ENCODE assay signal across 10 cellular contexts in the genomic region with DNA sequence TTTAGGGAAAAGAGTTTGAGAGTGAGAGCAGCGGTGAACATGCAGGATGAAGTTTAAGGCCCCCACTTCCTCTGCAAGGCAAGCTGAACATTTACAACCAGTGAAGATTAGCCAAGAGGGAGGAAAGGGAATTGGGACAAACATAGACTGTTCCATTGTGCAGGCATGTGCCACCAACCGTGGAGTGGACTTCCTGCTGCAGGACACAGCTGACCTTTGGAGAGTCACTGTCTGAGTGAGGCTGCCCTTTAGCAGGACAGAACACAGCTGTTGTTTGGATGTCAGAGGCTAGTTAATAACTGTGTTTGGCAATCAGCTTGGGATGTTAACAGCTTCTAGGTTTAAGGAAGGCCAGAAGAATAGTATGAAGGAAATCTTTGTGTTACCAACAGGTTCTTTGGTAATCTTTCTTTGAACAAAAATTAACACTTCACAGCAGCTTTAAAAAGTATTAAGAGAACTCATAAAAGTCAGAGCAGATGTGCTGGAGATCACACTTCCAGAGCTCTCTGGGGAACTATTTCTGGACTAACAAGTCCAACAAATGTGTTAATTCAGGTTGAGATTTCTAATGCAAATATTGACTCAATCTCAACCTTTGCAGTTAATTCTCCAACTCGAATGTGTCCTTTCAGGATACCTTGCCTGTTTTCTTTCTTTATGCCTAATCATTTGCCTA. TPM values are rescaled to one million over a fixed set of nuclear protein-coding genes. Genes with fewer than 3 reads are reported as not detected.
DNase-seq lines count a peak whose midpoint lies in the region; ATAC-seq and TF ChIP-seq lines count a peak whose summit lies in the region.
"Had no signal": no experiment of that assay in that cellular context is flagged by ENCODE, and none has a peak within 500 bp of the region (broad histone marks: within the 10 kb centered on the region; RNA-seq: fewer than 3 reads in every experiment).

No MANE protein-coding gene starts in this region.

- DNase-seq in GM23338 (ENCODE audit: low spot score) (no peak), cardiac fibroblast (ENCODE audit: low read depth in 2 of 2) (peak; percentile 36 to 46), hepatocyte (ENCODE audit: low spot score) (peak; percentile 20), sciatic nerve (ENCODE audit: low spot score) (no peak), cerebellar cortex (ENCODE audit: low spot score) (no peak), NCI-H1930 (lab: John Stamatoyannopoulos, UW) (no peak)
- no peak for DNase-seq in effector memory CD8-positive, alpha-beta T cell
- DNase-seq: activated CD4-positive, alpha-beta T cell treated with anti-CD3 and anti-CD28 coated beads, Interleukin-2, amount 50 U/mL, for 48 hours had no signal

- 0 out of 2 replicates have a peak overlapping the region, but pooled peaks have one; percentile 32 for H3K27ac ChIP-seq in GM23338 (ENCODE audit: low read depth)
- peak overlapping the region; percentile 14 for H3K27ac ChIP-seq in hepatocyte
- H3K27ac ChIP-seq: thoracic aorta had no signal

- peaks cover 33% of the 10 kb centered on the region for H3K79me2 ChIP-seq in GM23338 (replicated peaks; ENCODE audit: insufficient read depth)
- peaks cover 87% of the 10 kb centered on the region for H3K79me2 ChIP-seq in hepatocyte

- H3K27me3 Mint-ChIP-seq in GM23338 (ENCODE audit: insufficient read depth, low read depth, poor library complexity) = no peaks in the 10 kb centered on the region
- H3K27me3 Mint-ChIP-seq in effector memory CD8-positive, alpha-beta T cell = peaks cover 12 to 15% of the 10 kb centered on the region in 2 donors

- peak overlapping the region; percentile 4; the same call in 1 of the 2 replicates for H3K27ac Mint-ChIP-seq in GM23338
- no peak overlapping the region for H3K27ac Mint-ChIP-seq in effector memory CD8-positive, alpha-beta T cell

- H3K9me3 ChIP-seq in hepatocyte (ENCODE audit: low read depth) = no peaks in the 10 kb centered on the region
- H3K9me3 ChIP-seq: thoracic aorta had no signal

- 50% methylated on average over 3 of the region's 3 CpGs for WGBS in hepatocyte (ENCODE audit: low lambda C conversion rate, missing lambda C conversion rate)

- intact Hi-C loops in sciatic nerve (cut with DNase I) = no loop called here

- no peaks in the 10 kb centered on the region for H3K36me3 Mint-ChIP-seq in GM23338 (ENCODE audit: low read depth)
- H3K36me3 Mint-ChIP-seq in effector memory CD8-positive, alpha-beta T cell (ENCODE audit: insufficient read depth) = no peaks in the 10 kb centered on the region

- no peaks in the 10 kb centered on the region for H3K27me3 ChIP-seq in GM23338 (ENCODE audit: insufficient read depth)
- H3K27me3 ChIP-seq in hepatocyte = no peaks in the 10 kb centered on the region

- no peak overlapping the region for H3K4me2 ChIP-seq in GM23338
- H3K4me2 ChIP-seq in hepatocyte = peak overlapping the region; percentile 41

- peaks cover 13% of the 10 kb centered on the region for H3K4me1 Mint-ChIP-seq in GM23338
- no peaks in the 10 kb centered on the region for H3K4me1 Mint-ChIP-seq in effector memory CD8-positive, alpha-beta T cell (ENCODE audit: low read depth in 2 of 2)

- H3K36me3 ChIP-seq in GM23338 (ENCODE audit: insufficient read depth) = no peaks in the 10 kb centered on the region
- no peaks in the 10 kb centered on the region for H3K36me3 ChIP-seq in hepatocyte (replicated peaks; ENCODE audit: insufficient read depth, low read depth)
- H3K36me3 ChIP-seq: thoracic aorta had no signal

- ATAC-seq in GM23338 (no peak), sciatic nerve (peak; percentile 97), GM21360 (IDR thresholded peaks at IDR 0.05; ENCODE audit: unreplicated experiment) (no peak)
- no peak for ATAC-seq in effector memory CD8-positive, alpha-beta T cell (replicated peaks)

- no peaks in the 10 kb centered on the region for H3F3A ChIP-seq in GM23338 (replicated peaks; ENCODE audit: low read depth)

- H3K4me1 ChIP-seq in GM23338 (ENCODE audit: insufficient read depth) = peaks cover 16% of the 10 kb centered on the region; the same call in 1 of the 2 replicates
- peaks cover 17% of the 10 kb centered on the region for H3K4me1 ChIP-seq in hepatocyte (ENCODE audit: insufficient read depth)

- no peaks in the 10 kb centered on the region; the same call in 1 of the 2 replicates for H4K20me1 ChIP-seq in GM23338 (replicated peaks; ENCODE audit: insufficient read depth)
- H4K20me1 ChIP-seq in hepatocyte (ENCODE audit: insufficient read depth, poor library complexity, severe bottlenecking) = peaks cover 5% of the 10 kb centered on the region

- no peaks in the 10 kb centered on the region for H3K9me3 Mint-ChIP-seq in GM23338
- H3K9me3 Mint-ChIP-seq in effector memory CD8-positive, alpha-beta T cell = no peaks in the 10 kb centered on the region

- H2AFZ ChIP-seq in GM23338 (no peak overlapping the region), hepatocyte (no peak overlapping the region)

- TF ChIP-seq CTCF in GM23338 (conservative IDR thresholded peaks at IDR 0.05; ENCODE audit: low read depth in 2 of 2) = no peak
- TF ChIP-seq CTCF in cardiac fibroblast (IDR thresholded peaks at IDR 0.05; ENCODE audit: low read depth, low read length) = no peak
- TF ChIP-seq CTCF in hepatocyte (IDR thresholded peaks at IDR 0.05; ENCODE audit: poor library complexity) = no peak

- H3K9me2 ChIP-seq in GM23338 (ENCODE audit: insufficient read depth) (no peaks in the 10 kb centered on the region), hepatocyte (replicated peaks; ENCODE audit: insufficient read depth) (no peaks in the 10 kb centered on the region)

- H3K4me3 ChIP-seq in GM23338 (no peak overlapping the region), cardiac fibroblast (replicated peaks in 1 of 2; ENCODE audit: low read depth in 2 of 2, low read length in 2 of 2) (no peak overlapping the region), hepatocyte (no peak overlapping the region)
- H3K4me3 ChIP-seq: thoracic aorta had no signal

- no peak overlapping the region for H3K4me3 Mint-ChIP-seq in GM23338
- no peak overlapping the region for H3K4me3 Mint-ChIP-seq in effector memory CD8-positive, alpha-beta T cell

TF ChIP-seq in GM23338, 12 proteins besides CTCF, POLR2A, EP300 and RAD21:
- TF ChIP-seq ZNF331 (CRISPR knock-in tag; IDR thresholded peaks at IDR 0.05; ENCODE audit: low read depth) (no peak), EZH2phosphoT487 (IDR thresholded peaks at IDR 0.05; ENCODE audit: unreplicated experiment) (no peak)

RNA-seq across cellular contexts. Expression of gene CTDSPL, which starts 31.4 kb away (rescaled TPM):
- total RNA-seq in GM23338 (2014; rRNA removed; shearing (Covaris generic)) = 41.2 and 42.0 TPM in 2 replicates
- polyA plus RNA-seq in GM23338 (2016; fragmentation: Nextera tagmentation; extraction: Ambion mirVana) = 23.2 and 23.8 TPM in 2 replicates
- total RNA-seq in hepatocyte = 32.1 and 33.7 TPM in 2 replicates
- polyA plus RNA-seq in hepatocyte = 29.2 and 39.9 TPM in 2 replicates
- total RNA-seq in sciatic nerve = 71.2 TPM

Comparison
In these comparisons a context has a peak if more than half of its experiments do, and no peak if none do; other contexts are left out.
1. DNase-seq: peak in cardiac fibroblast (2 of 2) and hepatocyte (single experiment); none in GM23338 (single experiment), sciatic nerve (single experiment), cerebellar cortex (single experiment), effector memory CD8-positive, alpha-beta T cell (0 of 3) and NCI-H1930 (0 of 2).